24 cellular contexts compared by ENCODE assay signal in the genomic region with DNA sequence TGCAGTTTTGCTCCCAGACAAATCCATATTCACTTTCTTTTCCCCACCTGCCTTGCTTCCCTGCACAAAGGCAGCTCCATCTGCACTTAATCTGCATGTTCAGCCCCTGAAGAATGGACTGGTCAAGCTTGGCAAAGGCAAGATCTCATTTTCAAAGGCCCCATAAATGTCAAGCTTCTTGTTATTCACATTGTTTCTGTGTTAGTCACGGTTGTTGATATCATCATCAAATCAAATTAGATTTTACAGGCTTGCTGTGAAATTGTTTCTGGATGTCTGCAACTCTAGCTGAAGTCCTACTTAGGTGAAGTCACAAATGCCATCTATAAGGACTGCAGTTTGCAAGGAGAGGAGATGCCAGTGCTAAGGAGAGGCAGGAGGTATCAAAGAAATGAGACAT.
"Had no signal": no experiment of that assay in that cellular context is flagged by ENCODE, and none has a peak within 500 bp of the region (broad histone marks: within the 10 kb centered on the region; RNA-seq: fewer than 3 reads in every experiment).

No MANE protein-coding gene starts in this region.

- H3K27ac ChIP-seq: body of pancreas, cardiac muscle cell, esophagus squamous epithelium, heart right ventricle, parathyroid adenoma, right lobe of liver, tibial artery had no signal

- H3K4me1 ChIP-seq: body of pancreas, esophagus squamous epithelium, heart right ventricle, parathyroid adenoma, right lobe of liver, tibial artery had no signal

- H3K9me3 ChIP-seq: body of pancreas, esophagus squamous epithelium, heart right ventricle, right lobe of liver, tibial artery had no signal

- H3K4me3 Mint-ChIP-seq: activated CD4-positive, alpha-beta memory T cell treated with anti-CD3 and anti-CD28 coated beads for 36 hours; activated naive CD4-positive, alpha-beta T cell treated with anti-CD3 and anti-CD28 coated beads, Interleukin-2, amount 10 ng/mL, durations not matched to agents 7 days and 5 days; activated T-cell treated with anti-CD3 and anti-CD28 coated beads, Interleukin-2, amount 50 U/mL, for 72 hours; endodermal cell; memory B cell; nephron; stimulated activated effector memory CD8-positive, alpha-beta T cell treated with anti-CD3 and anti-CD28 coated beads, Interleukin-12 subunit alpha, Interleukin-12 subunit beta, amount 100 ng/mL, for 72 hours; stimulated activated naive CD8-positive, alpha-beta T cell treated with anti-CD3 and anti-CD28 coated beads, Interleukin-15, amount 100 ng/mL, for 72 hours had no signal

- H3K36me3 Mint-ChIP-seq: activated CD4-positive, alpha-beta memory T cell treated with anti-CD3 and anti-CD28 coated beads for 36 hours; activated naive CD4-positive, alpha-beta T cell treated with anti-CD3 and anti-CD28 coated beads, Interleukin-2, amount 10 ng/mL, durations not matched to agents 7 days and 5 days; memory B cell; stimulated activated effector memory CD8-positive, alpha-beta T cell treated with anti-CD3 and anti-CD28 coated beads, Interleukin-12 subunit alpha, Interleukin-12 subunit beta, amount 100 ng/mL, for 72 hours had no signal

- H3K4me1 Mint-ChIP-seq: activated naive CD4-positive, alpha-beta T cell treated with anti-CD3 and anti-CD28 coated beads, Interleukin-2, amount 10 ng/mL, durations not matched to agents 7 days and 5 days; memory B cell; nephron; stimulated activated effector memory CD8-positive, alpha-beta T cell treated with anti-CD3 and anti-CD28 coated beads, Interleukin-12 subunit alpha, Interleukin-12 subunit beta, amount 100 ng/mL, for 72 hours; stimulated activated naive CD8-positive, alpha-beta T cell treated with anti-CD3 and anti-CD28 coated beads, Interleukin-15, amount 100 ng/mL, for 72 hours had no signal

- H3K27ac Mint-ChIP-seq: activated CD4-positive, alpha-beta memory T cell treated with anti-CD3 and anti-CD28 coated beads for 36 hours; activated naive CD4-positive, alpha-beta T cell treated with anti-CD3 and anti-CD28 coated beads, Interleukin-2, amount 10 ng/mL, durations not matched to agents 7 days and 5 days; activated T-cell treated with anti-CD3 and anti-CD28 coated beads, Interleukin-2, amount 50 U/mL, for 72 hours; endodermal cell; memory B cell; nephron; stimulated activated effector memory CD8-positive, alpha-beta T cell treated with anti-CD3 and anti-CD28 coated beads, Interleukin-12 subunit alpha, Interleukin-12 subunit beta, amount 100 ng/mL, for 72 hours; stimulated activated naive CD8-positive, alpha-beta T cell treated with anti-CD3 and anti-CD28 coated beads, Interleukin-15, amount 100 ng/mL, for 72 hours had no signal

- H3K9me3 Mint-ChIP-seq: activated CD4-positive, alpha-beta memory T cell treated with anti-CD3 and anti-CD28 coated beads for 36 hours; activated naive CD4-positive, alpha-beta T cell treated with anti-CD3 and anti-CD28 coated beads, Interleukin-2, amount 10 ng/mL, durations not matched to agents 7 days and 5 days; activated T-cell treated with anti-CD3 and anti-CD28 coated beads, Interleukin-2, amount 50 U/mL, for 72 hours; endodermal cell; memory B cell; nephron; stimulated activated effector memory CD8-positive, alpha-beta T cell treated with anti-CD3 and anti-CD28 coated beads, Interleukin-12 subunit alpha, Interleukin-12 subunit beta, amount 100 ng/mL, for 72 hours; stimulated activated naive CD8-positive, alpha-beta T cell treated with anti-CD3 and anti-CD28 coated beads, Interleukin-15, amount 100 ng/mL, for 72 hours had no signal

- H2AFZ ChIP-seq: parathyroid adenoma had no signal

- H3K79me2 ChIP-seq: parathyroid adenoma had no signal

- H3K4me3 ChIP-seq: body of pancreas, cardiac muscle cell, esophagus squamous epithelium, heart right ventricle, right lobe of liver, tibial artery had no signal

- H3K9ac ChIP-seq: parathyroid adenoma had no signal

- H3K36me3 ChIP-seq: cardiac muscle cell, esophagus squamous epithelium, heart right ventricle had no signal

- DNase-seq: activated CD4-positive, alpha-beta memory T cell treated with anti-CD3 and anti-CD28 coated beads for 36 hours; activated CD4-positive, alpha-beta T cell treated with anti-CD3 and anti-CD28 coated beads for 48 hours; activated effector memory CD4-positive, alpha-beta T cell treated with anti-CD3 and anti-CD28 coated beads, Interleukin-2, amount 50 U/mL, for 16 hours; activated naive CD4-positive, alpha-beta T cell treated with anti-CD3 and anti-CD28 coated beads, Interleukin-2, amount 10 ng/mL, durations not matched to agents 7 days and 5 days; activated T-cell treated with anti-CD3 and anti-CD28 coated beads, Interleukin-2, amount 50 U/mL, for 72 hours; body of pancreas; cortex of kidney; endodermal cell; esophagus squamous epithelium; foreskin fibroblast; heart right ventricle; left colon; nucleus accumbens; right lobe of liver; small intestine; stimulated activated CD4-positive, alpha-beta T cell treated with anti-CD3 and anti-CD28 coated beads, Interleukin-2, amount 100 ng/mL, for 24 hours; stimulated activated naive CD8-positive, alpha-beta T cell treated with anti-CD3 and anti-CD28 coated beads, Interleukin-15, amount 100 ng/mL, for 72 hours; T1000; tibial artery had no signal

- H3K27me3 ChIP-seq: body of pancreas, cardiac muscle cell, esophagus squamous epithelium, right lobe of liver, tibial artery had no signal
